ENCODE assay signal across 2 cellular contexts in the genomic region with DNA sequence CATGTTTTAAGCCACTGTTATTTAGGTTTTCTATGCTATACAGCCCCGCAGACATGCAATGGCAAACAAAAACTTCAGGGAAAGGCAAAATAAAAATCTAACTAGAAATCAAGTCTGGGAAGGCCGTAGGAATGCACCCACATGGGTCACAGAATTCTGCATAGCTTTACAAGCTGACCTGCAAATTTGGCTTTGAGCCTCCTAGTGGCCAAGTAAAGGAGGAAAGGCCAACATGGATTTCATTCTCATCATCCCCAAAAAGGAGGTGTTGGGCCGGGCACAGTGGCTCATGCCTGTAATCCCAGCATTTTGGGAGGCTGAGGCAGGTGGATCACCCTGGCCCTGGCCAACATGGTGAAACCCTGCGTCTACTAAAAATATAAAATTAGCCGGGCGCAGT.
TF ChIP-seq lines count a peak whose summit lies in the region.

No MANE protein-coding gene starts in this region.

TF ChIP-seq in GM12878, 131 proteins besides CTCF, POLR2A, EP300 and RAD21:
- TF ChIP-seq EGR1 (IDR thresholded peaks at IDR 0.05; ENCODE audit: borderline replicate concordance in 1 of 2, low read depth in 2 of 2, low read length in 2 of 2) = no peak
- TF ChIP-seq IKZF2 (IDR thresholded peaks at IDR 0.05) = no peak
- TF ChIP-seq CREM (IDR thresholded peaks at IDR 0.05; ENCODE audit: low read depth) = no peak
- TF ChIP-seq WRNIP1 (IDR thresholded peaks at IDR 0.05; ENCODE audit: borderline replicate concordance, low read depth, low read length) = no peak
- no peak for TF ChIP-seq CREB1 (IDR thresholded peaks at IDR 0.05; ENCODE audit: low read depth)

TF ChIP-seq in liver, 16 proteins besides CTCF, POLR2A, EP300 and RAD21 (continued from another document):
- TF ChIP-seq, protein P1, sequence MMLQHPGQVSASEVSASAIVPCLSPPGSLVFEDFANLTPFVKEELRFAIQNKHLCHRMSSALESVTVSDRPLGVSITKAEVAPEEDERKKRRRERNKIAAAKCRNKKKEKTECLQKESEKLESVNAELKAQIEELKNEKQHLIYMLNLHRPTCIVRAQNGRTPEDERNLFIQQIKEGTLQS (IDR thresholded peaks at IDR 0.05) = no peak
- TF ChIP-seq, protein P2, sequence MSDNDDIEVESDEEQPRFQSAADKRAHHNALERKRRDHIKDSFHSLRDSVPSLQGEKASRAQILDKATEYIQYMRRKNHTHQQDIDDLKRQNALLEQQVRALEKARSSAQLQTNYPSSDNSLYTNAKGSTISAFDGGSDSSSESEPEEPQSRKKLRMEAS (IDR thresholded peaks at IDR 0.05) = no peak
- no peak for TF ChIP-seq TAF1 (conservative IDR thresholded peaks at IDR 0.05)
- TF ChIP-seq EGR1 (IDR thresholded peaks at IDR 0.05; ENCODE audit: low read depth in 2 of 2) = no peak
- TF ChIP-seq HNF4A (conservative IDR thresholded peaks at IDR 0.05) = no peak
- TF ChIP-seq, protein P3, sequence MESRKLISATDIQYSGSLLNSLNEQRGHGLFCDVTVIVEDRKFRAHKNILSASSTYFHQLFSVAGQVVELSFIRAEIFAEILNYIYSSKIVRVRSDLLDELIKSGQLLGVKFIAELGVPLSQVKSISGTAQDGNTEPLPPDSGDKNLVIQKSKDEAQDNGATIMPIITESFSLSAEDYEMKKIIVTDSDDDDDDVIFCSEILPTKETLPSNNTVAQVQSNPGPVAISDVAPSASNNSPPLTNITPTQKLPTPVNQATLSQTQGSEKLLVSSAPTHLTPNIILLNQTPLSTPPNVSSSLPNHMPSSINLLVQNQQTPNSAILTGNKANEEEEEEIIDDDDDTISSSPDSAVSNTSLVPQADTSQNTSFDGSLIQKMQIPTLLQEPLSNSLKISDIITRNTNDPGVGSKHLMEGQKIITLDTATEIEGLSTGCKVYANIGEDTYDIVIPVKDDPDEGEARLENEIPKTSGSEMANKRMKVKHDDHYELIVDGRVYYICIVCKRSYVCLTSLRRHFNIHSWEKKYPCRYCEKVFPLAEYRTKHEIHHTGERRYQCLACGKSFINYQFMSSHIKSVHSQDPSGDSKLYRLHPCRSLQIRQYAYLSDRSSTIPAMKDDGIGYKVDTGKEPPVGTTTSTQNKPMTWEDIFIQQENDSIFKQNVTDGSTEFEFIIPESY (IDR thresholded peaks at IDR 0.05) = no peak
- no peak for TF ChIP-seq HNF4G (IDR thresholded peaks at IDR 0.05)
